In the genomic region with DNA sequence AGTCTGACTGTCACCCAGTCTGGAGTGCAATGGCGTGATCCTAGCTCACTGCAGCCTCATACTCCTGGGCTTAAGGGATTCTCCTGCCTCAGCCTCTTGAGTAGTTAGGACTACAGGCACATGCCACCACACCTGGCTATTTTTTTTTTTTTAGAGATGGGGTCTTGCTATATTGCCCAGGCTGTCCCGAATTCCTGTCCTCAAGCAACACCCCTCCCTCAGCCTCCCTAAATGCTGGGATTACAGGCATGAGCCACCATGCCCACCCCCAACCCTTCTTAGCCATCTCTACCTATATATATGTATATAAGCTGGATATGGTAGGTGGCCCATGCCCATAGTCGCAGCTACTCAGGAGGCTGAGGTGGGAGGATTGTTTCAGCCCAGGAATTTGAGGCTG, we compare ENCODE assay signal across 17 cellular contexts.
"Had no signal": no experiment of that assay in that cellular context is flagged by ENCODE, and none has a peak within 500 bp of the region (broad histone marks: within the 10 kb centered on the region; RNA-seq: fewer than 3 reads in every experiment).

No MANE protein-coding gene starts in this region.

- H3K27ac ChIP-seq: thyroid gland had no signal

- H3K4me3 Mint-ChIP-seq: activated naive CD4-positive, alpha-beta T cell treated with anti-CD3 and anti-CD28 coated beads, Interleukin-2, amount 50 U/mL, for 24 hours; activated T-cell treated with anti-CD3 and anti-CD28 coated beads, Interleukin-2, amount 50 U/mL, for 72 hours had no signal

- ATAC-seq: activated CD4-positive, CD25-positive, alpha-beta regulatory T cell treated with anti-CD3 and anti-CD28 coated beads, Interleukin-2, amount 50 U/mL, for 24 hours; activated T-cell treated with anti-CD3 and anti-CD28 coated beads, Interleukin-2, amount 50 U/mL, for 72 hours; left lobe of liver had no signal

- H3K36me3 Mint-ChIP-seq: activated naive CD4-positive, alpha-beta T cell treated with anti-CD3 and anti-CD28 coated beads, Interleukin-2, amount 50 U/mL, for 24 hours had no signal

- H3K27me3 Mint-ChIP-seq: activated naive CD4-positive, alpha-beta T cell treated with anti-CD3 and anti-CD28 coated beads, Interleukin-2, amount 50 U/mL, for 24 hours had no signal

- H3K27me3 ChIP-seq: thyroid gland had no signal

- DNase-seq: activated CD4-positive, alpha-beta T cell treated with anti-CD3 and anti-CD28 coated beads, Interleukin-2, amount 50 U/mL, for 4 hours; activated gamma-delta T cell; activated T-cell treated with anti-CD3 and anti-CD28 coated beads, Interleukin-2, amount 50 U/mL, for 72 hours; cerebellar nuclear complex; cortex of kidney; kidney; stimulated activated CD4-positive, alpha-beta T cell treated with anti-CD3 and anti-CD28 coated beads, Interleukin-12 subunit alpha, Interleukin-12 subunit beta, amount 100 ng/mL, for 4 hours; stimulated activated CD4-positive, alpha-beta T cell treated with anti-CD3 and anti-CD28 coated beads, Interleukin-1b, Interleukin-23, amount 100 ng/mL, for 48 hours; stimulated activated naive CD4-positive, alpha-beta T cell treated with Interleukin-2 at 50 U/mL for 16 hours; T-helper 1 cell; T-helper 9 cell; thyroid gland had no signal

- H3K9me3 Mint-ChIP-seq: activated naive CD4-positive, alpha-beta T cell treated with anti-CD3 and anti-CD28 coated beads, Interleukin-2, amount 50 U/mL, for 24 hours; activated T-cell treated with anti-CD3 and anti-CD28 coated beads, Interleukin-2, amount 50 U/mL, for 72 hours had no signal

- H3K9me3 ChIP-seq: thyroid gland had no signal

- FAIRE-seq: bronchial epithelial cell, kidney, urothelium cell line had no signal

- H3K4me3 ChIP-seq: thyroid gland had no signal

- H3K27ac Mint-ChIP-seq: activated naive CD4-positive, alpha-beta T cell treated with anti-CD3 and anti-CD28 coated beads, Interleukin-2, amount 50 U/mL, for 24 hours; activated T-cell treated with anti-CD3 and anti-CD28 coated beads, Interleukin-2, amount 50 U/mL, for 72 hours had no signal
